8 cellular contexts compared by ENCODE assay signal in the genomic region with DNA sequence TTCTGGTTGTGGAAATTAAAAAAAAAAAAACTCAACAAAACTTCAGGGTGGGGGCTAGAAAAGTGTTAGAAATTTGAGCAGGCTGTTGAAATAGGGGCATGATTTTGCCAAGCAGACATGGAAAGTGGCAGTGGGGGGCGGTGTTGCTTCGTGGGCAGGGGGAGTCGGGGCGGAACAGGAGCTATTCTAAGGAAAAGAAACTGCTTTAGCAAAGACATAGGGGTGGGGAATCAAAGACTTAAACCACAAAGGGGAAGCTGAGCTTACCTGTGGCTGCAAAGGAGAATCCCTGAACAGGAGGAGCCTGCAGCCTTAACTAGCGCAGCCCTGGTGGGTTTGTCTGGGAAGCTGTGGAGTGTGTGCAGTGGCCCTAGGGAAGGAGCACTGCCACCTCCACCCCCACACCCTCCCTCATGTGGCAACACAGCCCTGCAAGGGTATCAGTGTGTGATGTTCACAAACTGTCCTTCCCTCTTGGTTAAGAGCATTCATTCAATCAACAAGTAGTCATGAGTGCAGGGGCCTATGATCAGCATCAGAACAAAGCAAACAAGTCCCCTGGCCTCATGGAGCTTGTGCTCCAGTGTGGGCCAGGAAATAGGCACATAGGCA. TPM values are rescaled to one million over a fixed set of nuclear protein-coding genes. Genes with fewer than 3 reads are reported as not detected.
DNase-seq lines count a peak whose midpoint lies in the region; ATAC-seq, FAIRE-seq and TF ChIP-seq lines count a peak whose summit lies in the region.

No MANE protein-coding gene starts in this region.

- TF ChIP-seq RAD21 in Ishikawa (IDR thresholded peaks at IDR 0.05; ENCODE audit: low read depth) (0 out of 2 replicates have a peak, but pooled peaks have one; percentile 15), GM12878 (IDR thresholded peaks at IDR 0.05; ENCODE audit: insufficient read depth, low read depth, low read length) (peak; percentile 85)

- H3K9ac ChIP-seq in GM12878 (ENCODE audit: control insufficient read depth, insufficient read depth, low read length), result no peak overlapping the region

- no peaks in the 10 kb centered on the region; the same call in 1 of the 2 replicates for H3F3A ChIP-seq in DOHH2 (ENCODE audit: control insufficient read depth, insufficient read depth)

- H3K9me2 ChIP-seq in DOHH2 (replicated peaks; ENCODE audit: control insufficient read depth, low read length), result no peaks in the 10 kb centered on the region

- RAD21 ChIA-PET in GM12878 (lab: Charles Lee; ENCODE audit: unreplicated experiment), result interaction anchor here (0.6 to 2.8 kb wide), 25 partner anchors 13 to 568 kb away, joined by 3 to 25 read pairs (median 4); partner anchors contain the start of gene SMIM20

- H3K36me3 ChIP-seq in DOHH2 (ENCODE audit: control insufficient read depth, low read length), result peaks cover 100% of the 10 kb centered on the region
- peaks cover 0 to 3% of the 10 kb centered on the region in 2 experiments; a peak in 1 of 4 replicates for H3K36me3 ChIP-seq in GM12878 (ENCODE audit: control insufficient read depth in 2 of 2, insufficient read depth in 2 of 2, low read length in 1 of 2)

- peaks cover 70% of the 10 kb centered on the region for H4K20me1 ChIP-seq in DOHH2 (ENCODE audit: control insufficient read depth, insufficient read depth, low read depth, low read length)
- H4K20me1 ChIP-seq in GM12878 (ENCODE audit: control insufficient read depth, insufficient read depth), result no peaks in the 10 kb centered on the region

- POLR2A ChIA-PET in GM12878 (lab: Charles Lee), result interaction anchor here (0.7 to 1.4 kb wide), 4 partner anchors 12 to 74 kb away, joined by 3 to 7 read pairs (median 5); partner anchors contain the start of gene SMIM20

- peak overlapping the region; percentile 25 for H3K4me2 ChIP-seq in DOHH2 (ENCODE audit: low read length)
- H3K4me2 ChIP-seq in GM12878 (ENCODE audit: control insufficient read depth, insufficient read depth), result peak overlapping the region; percentile 47; the same call in 1 of the 2 replicates

- no peak for FAIRE-seq in GM12878 (lab: Jason Lieb, UNC)

- SMC1A ChIA-PET in GM12878 (lab: Charles Lee; ENCODE audit: uncharacterized antibody, unreplicated experiment), result interaction anchor here (0.6 to 3.0 kb wide), 23 partner anchors 10 to 567 kb away, joined by 3 to 13 read pairs (median 4); partner anchors contain the start of gene SMIM20

- H3K9me3 ChIP-seq in DOHH2 (ENCODE audit: control insufficient read depth, insufficient read depth, low read length) (no peaks in the 10 kb centered on the region), GM12878 (replicated peaks; ENCODE audit: control insufficient read depth, insufficient read depth, low read length) (no peaks in the 10 kb centered on the region)

- intact Hi-C loops in GM12878 (cut with micrococcal nuclease; ENCODE audit: unreplicated experiment), result loop anchor here (2.0 kb wide), 1 partner anchor 146 kb away; no protein-coding TSS in a partner anchor

- H3K27ac ChIP-seq in DOHH2 (ENCODE audit: low read depth, low read length) (peak overlapping the region; percentile 24), GM12878 (ENCODE audit: control insufficient read depth, insufficient read depth) (no peak overlapping the region)

- H2AFZ ChIP-seq in GM12878 (ENCODE audit: control insufficient read depth, low read depth, low read length), result no peak overlapping the region

- H3K4me1 ChIP-seq in DOHH2 (ENCODE audit: control insufficient read depth, low read length), result peaks cover 58% of the 10 kb centered on the region
- peaks cover 31% of the 10 kb centered on the region for H3K4me1 ChIP-seq in GM12878 (ENCODE audit: control insufficient read depth, insufficient read depth, low read length)

- TF ChIP-seq CTCF in DOHH2 (IDR thresholded peaks at IDR 0.05; ENCODE audit: low read depth, low read length, poor library complexity, severe bottlenecking) (peak; percentile 70), GM12878 (IDR thresholded peaks at IDR 0.05 in 2 of 3, conservative IDR thresholded peaks at IDR 0.05 in 1 of 3; ENCODE audit: control insufficient read depth in 2 of 3, extremely low read depth in 1 of 3, insufficient read depth in 1 of 3, low read depth in 3 of 3, low read length in 3 of 3) (peak; percentile 43 to 53 (median 47); a peak in 5 of 6 replicates), foreskin fibroblast (IDR thresholded peaks at IDR 0.05; ENCODE audit: low read depth, low read length) (no peak)

- in situ Hi-C loops in GM12878 (cut with MboI), result no loop called here

- peaks cover 100% of the 10 kb centered on the region for H3K79me2 ChIP-seq in DOHH2 (ENCODE audit: control insufficient read depth, low read length)
- H3K79me2 ChIP-seq in GM12878 (ENCODE audit: control insufficient read depth, insufficient read depth, low read length), result no peaks in the 10 kb centered on the region

- TF ChIP-seq EP300 in Ishikawa (IDR thresholded peaks at IDR 0.05; ENCODE audit: borderline replicate concordance), result no peak
- no peak for TF ChIP-seq EP300 in GM12878 (IDR thresholded peaks at IDR 0.05; ENCODE audit: borderline replicate concordance in 1 of 2, control insufficient read depth in 1 of 2, low read depth in 2 of 2, low read length in 2 of 2)

- peak; percentile 21 for DNase-seq in GM12878 (ENCODE audit: low read depth, low spot score)
- DNase-seq in GF-D8 (lab: John Stamatoyannopoulos, UW), result no peak
- no peak for DNase-seq in HK-2 (ENCODE audit: unreplicated experiment)
- DNase-seq in foreskin fibroblast, result no peak
- no peak for DNase-seq in inferior parietal cortex (ENCODE audit: extremely low spot score)

- CTCF ChIA-PET in GM12878 (lab: Yijun Ruan, JAX), result interaction anchor here (0.6 to 3.1 kb wide), 25 partner anchors 9 to 549 kb away, joined by 3 to 23 read pairs (median 3); no protein-coding TSS in a partner anchor

- H3K27me3 ChIP-seq in DOHH2 (ENCODE audit: control insufficient read depth, low read length) (no peaks in the 10 kb centered on the region), GM12878 (replicated peaks in 1 of 2; ENCODE audit: control insufficient read depth in 2 of 2, insufficient read depth in 2 of 2, low read length in 1 of 2) (no peaks in the 10 kb centered on the region)

- TF ChIP-seq POLR2A in GM12878 (IDR thresholded peaks at IDR 0.05; ENCODE audit: low read depth, low read length), result no peak

- ATAC-seq in GM21423 (IDR thresholded peaks at IDR 0.05; ENCODE audit: unreplicated experiment) (peak; percentile 75), GM12878 (peak; percentile 80)

- H3K4me3 ChIP-seq in DOHH2 (ENCODE audit: low read length) (peak overlapping the region; percentile 1; the same call in 1 of the 2 replicates), GM12878 (no peak overlapping the region), foreskin fibroblast (ENCODE audit: low read depth in 1 of 2, low read length in 2 of 2) (no peak overlapping the region)

- BruUV-seq in GM12878 (replicated peaks; lab: Mats Ljungman, UMichigan), result no TSS peak

- 2% methylated on average over 5 of the region's 5 CpGs for WGBS in GM12878 (ENCODE audit: insufficient coverage, insufficient replicate concordance, low lambda C conversion rate, missing lambda C conversion rate)

TF ChIP-seq in Ishikawa, 13 proteins besides CTCF, POLR2A, EP300 and RAD21 (continues in another document):
- TF ChIP-seq, protein P1, sequence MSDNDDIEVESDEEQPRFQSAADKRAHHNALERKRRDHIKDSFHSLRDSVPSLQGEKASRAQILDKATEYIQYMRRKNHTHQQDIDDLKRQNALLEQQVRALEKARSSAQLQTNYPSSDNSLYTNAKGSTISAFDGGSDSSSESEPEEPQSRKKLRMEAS (IDR thresholded peaks at IDR 0.05), result no peak
- TF ChIP-seq YY1 (IDR thresholded peaks at IDR 0.05; ENCODE audit: low read depth) (no peak), TCF12 (IDR thresholded peaks at IDR 0.05; ENCODE audit: low read depth) (no peak), FOXM1 (IDR thresholded peaks at IDR 0.05; ENCODE audit: borderline replicate concordance, low read depth) (no peak), NFIC (IDR thresholded peaks at IDR 0.05) (no peak), CREB1 (IDR thresholded peaks at IDR 0.05; ENCODE audit: low read depth) (no peak), ZBTB7A (IDR thresholded peaks at IDR 0.05; ENCODE audit: low read depth) (no peak), CEBPB (IDR thresholded peaks at IDR 0.05) (no peak), TAF1 (IDR thresholded peaks at IDR 0.05; ENCODE audit: low read depth) (no peak), EGR1 (IDR thresholded peaks at IDR 0.05) (no peak)

TF ChIP-seq in GM12878, 131 proteins besides CTCF, POLR2A, EP300 and RAD21 (continues in another document):
- TF ChIP-seq ZNF622 (IDR thresholded peaks at IDR 0.05) (no peak), ZNF384 (IDR thresholded peaks at IDR 0.05; ENCODE audit: borderline replicate concordance, low read depth, low read length) (no peak), RUNX3 (IDR thresholded peaks at IDR 0.05; ENCODE audit: low read length) (peak; percentile 93), JUNB (IDR thresholded peaks at IDR 0.05) (no peak), SPI1 (IDR thresholded peaks at IDR 0.05; ENCODE audit: borderline replicate concordance, insufficient read depth, low read depth, low read length) (peak; percentile 23; the same call in 1 of the 2 replicates), DPF2 (IDR thresholded peaks at IDR 0.05) (no peak), GATAD2B (conservative IDR thresholded peaks at IDR 0.05; ENCODE audit: low read depth) (0 out of 2 replicates have a peak, but pooled peaks have one; percentile 27), MEF2B (IDR thresholded peaks at IDR 0.05; ENCODE audit: partially characterized antibody, poor library complexity, severe bottlenecking) (peak; percentile 30), NBN (IDR thresholded peaks at IDR 0.05) (peak; percentile 74; the same call in 1 of the 2 replicates)

RNA-seq across cellular contexts. Expression of gene SEL1L3, which starts 20.5 kb away (rescaled TPM):
- total RNA-seq in GM12878 (2013; cell fraction: nucleolus; rRNA removed), result 303 and 318 TPM in 2 replicates
- total RNA-seq in GM12878 (2014; rRNA removed) (49.5 and 56.9 TPM in 2 replicates), GM12878 (2014; rRNA removed; fragmentation: Illumina TruSeq; extraction: Trizol) (64.8 and 71.3 TPM in 2 replicates), GM12878 (2021) (52.0 and 54.6 TPM in 2 replicates)
- 65.9 TPM for polyA plus RNA-seq in GM12878 (2011; ENCODE audit: low read depth)
- polyA plus RNA-seq in GM12878 (2011; rRNA removed) (43.2 and 48.5 TPM in 2 replicates), GM12878 (2014; fragmentation: Illumina TruSeq; extraction: Trizol) (82.2 and 100 TPM in 2 replicates), GM12878 (2014; fragmentation: Nextera tagmentation; extraction: Ambion mirVana) (10 to 100 TPM; 26.9 to 28.4 TPM), GM12878 (2014; rRNA removed) (48.3 and 51.4 TPM in 2 replicates), GM12878 (2016; fragmentation: Nextera tagmentation; extraction: Ambion mirVana) (10 to 100 TPM; 20.4 to 29.5 TPM)
- polyA plus RNA-seq in GM12878 (2011; cell fraction: cytosol; rRNA removed), result 18.9 and 20.7 TPM in 2 replicates
- polyA plus RNA-seq in GM12878 (2011; cell fraction: nucleus; rRNA removed), result 29.6 and 33.5 TPM in 2 replicates
- polyA plus RNA-seq in GM12878 (2012), result 59.5 and 76.1 TPM in 2 replicates
- 72.8 and 86.8 TPM in 2 replicates for polyA minus RNA-seq in GM12878 (2011; rRNA and poly(A)+ RNA removed)
- 13.0 and 18.8 TPM in 2 replicates for polyA minus RNA-seq in GM12878 (2011; cell fraction: cytosol; rRNA and poly(A)+ RNA removed)
- 27.8 and 34.7 TPM in 2 replicates for polyA minus RNA-seq in GM12878 (2011; cell fraction: nucleus; rRNA and poly(A)+ RNA removed)
